ENCODE assay signal across 20 cellular contexts in genomic region chr4:121827851-121828250, GRCh38. TPM values are rescaled to one million over a fixed set of nuclear protein-coding genes. Genes with fewer than 3 reads are reported as not detected.
DNase-seq lines count a peak whose midpoint lies in the region; ATAC-seq and TF ChIP-seq lines count a peak whose summit lies in the region.
"Had no signal": no experiment of that assay in that cellular context is flagged by ENCODE, and none has a peak within 500 bp of the region (broad histone marks: within the 10 kb centered on the region; RNA-seq: fewer than 3 reads in every experiment).

No MANE protein-coding gene starts in this region.

- dilution Hi-C loops in IMR-90 (cut with HindIII; ENCODE audit: low sequenced_read_pairs, unreplicated experiment): no loop called here

- TF ChIP-seq POLR2A in IMR-90 (IDR thresholded peaks at IDR 0.05; ENCODE audit: low read depth, low read length): no peak
- TF ChIP-seq POLR2A in Peyer's patch (IDR thresholded peaks at IDR 0.05): no peak

- no peak overlapping the region for H2AK5ac ChIP-seq in IMR-90 (ENCODE audit: low read depth, low read length)

- no peaks in the 10 kb centered on the region for H4K20me1 ChIP-seq in IMR-90 (ENCODE audit: insufficient read depth, low read length)

- H3K36me3 ChIP-seq in IMR-90 (ENCODE audit: control insufficient read depth, insufficient read depth, low read length): peaks cover 8% of the 10 kb centered on the region
- peaks cover 0 to 37% (median 0%) of the 10 kb centered on the region in 3 donors for H3K36me3 ChIP-seq in Peyer's patch
- no peaks in the 10 kb centered on the region for H3K36me3 ChIP-seq in mucosa of descending colon (ENCODE audit: low read depth)

- H3K9ac ChIP-seq in IMR-90 (ENCODE audit: low read depth, low read length): no peak overlapping the region
- H3K9ac ChIP-seq: BLaER1 had no signal

- ATAC-seq in IMR-90 (ENCODE audit: low read depth) (no peak), HG03159 (IDR thresholded peaks at IDR 0.05; ENCODE audit: unreplicated experiment) (no peak), mucosa of descending colon (no peak), GM19452 (IDR thresholded peaks at IDR 0.05; ENCODE audit: unreplicated experiment) (no peak)
- ATAC-seq: sciatic nerve had no signal

- in situ Hi-C loops in IMR-90 (cut with MboI; ENCODE audit: low sequenced_read_pairs): no loop called here

- H2BK120ac ChIP-seq in IMR-90 (ENCODE audit: low read depth, low read length): no peak overlapping the region

- no peak for TF ChIP-seq RAD21 in IMR-90 (IDR thresholded peaks at IDR 0.05; ENCODE audit: low read length)

- no peaks in the 10 kb centered on the region; the same call in 1 of the 2 replicates for H3K9me1 ChIP-seq in IMR-90 (ENCODE audit: insufficient read depth, low read length)

- POLR2A ChIA-PET in IMR-90 (lab: Charles Lee; ENCODE audit: unreplicated experiment): no interaction called here

- BruUV-seq in IMR-90 (replicated peaks; lab: Mats Ljungman, UMichigan): no TSS peak

- no peak overlapping the region for H3K4ac ChIP-seq in IMR-90 (ENCODE audit: low read depth, low read length)

- no peak overlapping the region for H3K56ac ChIP-seq in IMR-90 (ENCODE audit: extremely low read depth, insufficient read depth, low read length)

- intact Hi-C loops in IMR-90 (cut with micrococcal nuclease): loop anchor here (10.0 kb wide), 1 partner anchor 453 kb away; no protein-coding TSS in a partner anchor
- intact Hi-C loops in mucosa of descending colon (cut with DNase I, micrococcal nuclease): no loop called here

- CTCF ChIA-PET in IMR-90 (lab: Yijun Ruan, JAX): interaction anchor here (0.6 to 1.3 kb wide), 2 partner anchors 91 to 132 kb away, joined by 3 read pairs; no protein-coding TSS in a partner anchor

- TF ChIP-seq CTCF in AG10803 (conservative IDR thresholded peaks at IDR 0.05; ENCODE audit: low read length) (no peak), IMR-90 (conservative IDR thresholded peaks at IDR 0.05; ENCODE audit: low read depth, low read length) (no peak), cardiac fibroblast (IDR thresholded peaks at IDR 0.05; ENCODE audit: low read depth, low read length) (no peak), Peyer's patch (IDR thresholded peaks at IDR 0.05) (no peak), mucosa of descending colon (IDR thresholded peaks at IDR 0.05) (no peak)

- 0 out of 4 replicates have a peak, but pooled peaks cover 0 to 2% of the 10 kb centered on the region in 2 experiments for H3K79me1 ChIP-seq in IMR-90 (ENCODE audit: low read depth in 1 of 2, low read length in 2 of 2)

- H3K14ac ChIP-seq in IMR-90 (replicated peaks; ENCODE audit: low read depth, low read length): no peak overlapping the region

- no peaks in the 10 kb centered on the region for H3K27me3 ChIP-seq in IMR-90 (ENCODE audit: control insufficient read depth, insufficient read depth, low read length)
- no peaks in the 10 kb centered on the region for H3K27me3 ChIP-seq in Peyer's patch
- H3K27me3 ChIP-seq: BLaER1, suprapubic skin had no signal

- H2AK9ac ChIP-seq in IMR-90 (replicated peaks; ENCODE audit: low read depth, low read length, poor library complexity): no peak overlapping the region

- no CpG with 5 or more reads among the region's 1 CpG for WGBS in IMR-90 (ENCODE audit: extremely low coverage in 2 of 2, insufficient read length in 1 of 2), 2 experiments

- H3K4me3 ChIP-seq in AG10803 (ENCODE audit: low read length) (no peak overlapping the region), IMR-90 (ENCODE audit: insufficient read depth, low read depth, low read length) (no peak overlapping the region), cardiac fibroblast (replicated peaks in 1 of 2; ENCODE audit: low read depth in 2 of 2, low read length in 2 of 2) (no peak overlapping the region), Peyer's patch (no peak overlapping the region), mucosa of descending colon (no peak overlapping the region)
- H3K4me3 ChIP-seq: BLaER1, HAP-1, suprapubic skin had no signal

- peak; percentile 31 for DNase-seq in AG10803 (ENCODE audit: low read depth)
- DNase-seq in IMR-90: peak; percentile 64
- DNase-seq in cardiac fibroblast (ENCODE audit: low read depth in 2 of 2): peak; percentile 8 to 58
- DNase-seq in kidney glomerular epithelial cell (lab: John Stamatoyannopoulos, UW): peak; percentile 56
- DNase-seq in Peyer's patch: no peak
- no peak for DNase-seq in mucosa of descending colon
- DNase-seq: DMS 273 treated with DMSO at 0.1 percent for 48 hours, endodermal cell, head of caudate nucleus, mesendoderm, NCI-H1048, NCI-H2107, RPMI8226, SW 1271 had no signal

- H3K23ac ChIP-seq in IMR-90 (ENCODE audit: low read depth, low read length): no peak overlapping the region

- no peak overlapping the region for H3K4me2 ChIP-seq in IMR-90 (ENCODE audit: low read depth, low read length)
- H3K4me2 ChIP-seq: BLaER1 had no signal

- H4K8ac ChIP-seq in IMR-90 (ENCODE audit: low read depth in 2 of 2, low read length in 2 of 2): no peak overlapping the region

- H3K18ac ChIP-seq in IMR-90 (ENCODE audit: low read depth, low read length): no peak overlapping the region

- H4K91ac ChIP-seq in IMR-90 (ENCODE audit: insufficient read depth, low read depth, low read length): no peak overlapping the region

- H3K9me3 ChIP-seq in IMR-90 (ENCODE audit: control insufficient read depth, insufficient read depth, low read length) (no peaks in the 10 kb centered on the region), Peyer's patch (no peaks in the 10 kb centered on the region), mucosa of descending colon (no peaks in the 10 kb centered on the region)
- H3K9me3 ChIP-seq: BLaER1, HAP-1, suprapubic skin had no signal

- H4K5ac ChIP-seq in IMR-90 (ENCODE audit: low read depth, low read length): no peak overlapping the region

- H3K4me1 ChIP-seq in IMR-90 (ENCODE audit: control insufficient read depth, insufficient read depth, low read length): no peaks in the 10 kb centered on the region
- peaks cover 0 to 7% (median 3%) of the 10 kb centered on the region in 4 donors for H3K4me1 ChIP-seq in Peyer's patch
- no peaks in the 10 kb centered on the region for H3K4me1 ChIP-seq in mucosa of descending colon (ENCODE audit: low read depth)
- H3K4me1 ChIP-seq: BLaER1 had no signal

- H2BK15ac ChIP-seq in IMR-90 (ENCODE audit: low read depth, low read length): no peak overlapping the region

- H2BK20ac ChIP-seq in IMR-90 (ENCODE audit: low read depth, low read length): no peak overlapping the region

- no peak overlapping the region for H2BK5ac ChIP-seq in IMR-90 (ENCODE audit: low read depth, low read length, poor library complexity, severe bottlenecking)

- no peak overlapping the region for H2AFZ ChIP-seq in IMR-90 (replicated peaks; ENCODE audit: low read length, poor library complexity)

- H3K27ac ChIP-seq in IMR-90 (ENCODE audit: insufficient read depth, low read length) (no peak overlapping the region), Peyer's patch (no peak overlapping the region)
- H3K27ac ChIP-seq: BLaER1, suprapubic skin had no signal

TF ChIP-seq in IMR-90, 13 proteins besides CTCF, POLR2A, EP300 and RAD21:
- TF ChIP-seq CEBPB (IDR thresholded peaks at IDR 0.05; ENCODE audit: low read depth, low read length) (peak; percentile 48; the same call in 1 of the 2 replicates), FOS (IDR thresholded peaks at IDR 0.05; ENCODE audit: low read depth, low read length) (peak; percentile 21; the same call in 1 of the 2 replicates), SMC3 (IDR thresholded peaks at IDR 0.05; ENCODE audit: low read depth, low read length) (no peak), USF2 (IDR thresholded peaks at IDR 0.05; ENCODE audit: low read depth, low read length) (no peak)
TF ChIP-seq in IMR-90: peak in this region for 2.

RNA-seq across cellular contexts. Expression of gene CCNA2, which starts 4.2 kb away (rescaled TPM):
- total RNA-seq in IMR-90 (2012; rRNA removed) (54.3 and 59.7 TPM in 2 replicates), Peyer's patch (10 to 100 TPM in 1 of 4 donors, 1 to 10 TPM in 3; 3.4 to 22.3 (median 7.2) TPM), mucosa of descending colon (10 to 100 TPM in 1 of 3 donors, 1 to 10 TPM in 2; 2.8 to 18.9 (median 4.0) TPM)
- polyA plus RNA-seq in IMR-90 (2012; rRNA removed): 21.3 and 22.8 TPM in 2 replicates
- 6.7 and 10.4 TPM in 2 replicates for polyA plus RNA-seq in IMR-90 (2012; cell fraction: cytosol; rRNA removed)
- 5.3 and 8.3 TPM in 2 replicates for polyA plus RNA-seq in IMR-90 (2012; cell fraction: nucleus; rRNA removed; ENCODE audit: low replicate concordance)

RNA-seq across cellular contexts. Expression of gene EXOSC9, which starts 26.7 kb away (rescaled TPM):
- total RNA-seq in IMR-90 (2012; rRNA removed): 47.5 and 85.8 TPM in 2 replicates
- polyA plus RNA-seq in IMR-90 (2012; rRNA removed): 27.3 and 34.7 TPM in 2 replicates
- 3.8 and 4.3 TPM in 2 replicates for polyA plus RNA-seq in IMR-90 (2012; cell fraction: cytosol; rRNA removed)
- polyA plus RNA-seq in IMR-90 (2012; cell fraction: nucleus; rRNA removed; ENCODE audit: low replicate concordance): 5.7 and 33.2 TPM in 2 replicates
- 10 to 100 TPM in 3 of 4 donors, 1 to 10 TPM in 1; 9.5 to 69.3 (median 17.9) TPM for total RNA-seq in Peyer's patch
- total RNA-seq in mucosa of descending colon: 10 to 100 TPM; 12.5 to 16.0 (median 12.6) TPM

RNA-seq across cellular contexts. Expression of gene BBS7, which starts 42.4 kb away (rescaled TPM):
- total RNA-seq in IMR-90 (2012; rRNA removed) (29.4 and 32.3 TPM in 2 replicates), Peyer's patch (1 to 10 TPM; 4.2 to 10.0 (median 8.6) TPM), mucosa of descending colon (10 to 100 TPM in 2 of 3 donors, 1 to 10 TPM in 1; 9.4 to 19.6 (median 13.5) TPM)
- polyA plus RNA-seq in IMR-90 (2012; rRNA removed): 18.3 and 23.0 TPM in 2 replicates
- 20.8 and 43.8 TPM in 2 replicates for polyA plus RNA-seq in IMR-90 (2012; cell fraction: cytosol; rRNA removed)
- 16.3 and 30.7 TPM in 2 replicates for polyA plus RNA-seq in IMR-90 (2012; cell fraction: nucleus; rRNA removed; ENCODE audit: low replicate concordance)

Comparison
In these comparisons a context has a peak if more than half of its experiments do, and no peak if none do; other contexts are left out.
1. DNase-seq: peak in AG10803 (single experiment), IMR-90 (single experiment), cardiac fibroblast (2 of 2) and kidney glomerular epithelial cell (single experiment); none in Peyer's patch (0 of 3) and mucosa of descending colon (0 of 3).